In genomic region chr2:195456765-195457164, GRCh38 we compare ENCODE assay signal across 27 cellular contexts.
"Had no signal": no experiment of that assay in that cellular context is flagged by ENCODE, and none has a peak within 500 bp of the region (broad histone marks: within the 10 kb centered on the region; RNA-seq: fewer than 3 reads in every experiment).

No MANE protein-coding gene starts in this region.

- H3K27me3 ChIP-seq: SJSA1 had no signal

- H3K4me1 ChIP-seq: SJSA1 had no signal

- H3K27ac ChIP-seq: SJSA1 had no signal

- H3K36me3 ChIP-seq: SJSA1 had no signal

- H3K9me3 ChIP-seq: SJSA1 had no signal

- ATAC-seq: activated naive CD8-positive, alpha-beta T cell treated with anti-CD3 and anti-CD28 coated beads, Interleukin-2, amount 50 U/mL, for 24 hours; activated T-cell treated with anti-CD3 and anti-CD28 coated beads, Interleukin-2, amount 50 U/mL, for 4 hours; Panc1 had no signal

- H3K4me3 ChIP-seq: SJSA1 had no signal

- DNase-seq: activated CD4-positive, alpha-beta T cell treated with anti-CD3 and anti-CD28 coated beads, Interleukin-2, amount 10 ng/mL, durations not matched to agents 7 days and 5 days; activated CD4-positive, alpha-beta T cell treated with anti-CD3 and anti-CD28 coated beads, Interleukin-2, amount 50 U/mL, for 48 hours; activated CD8-positive, alpha-beta memory T cell treated with anti-CD3 and anti-CD28 coated beads, Interleukin-2, amount 50 U/mL, for 4 hours; activated gamma-delta T cell treated with Interleukin-2 at 50 U/mL for 16 hours; activated naive CD4-positive, alpha-beta T cell treated with anti-CD3 and anti-CD28 coated beads, Interleukin-2, amount 10 ng/mL, durations not matched to agents 7 days and 5 days; activated naive CD8-positive, alpha-beta T cell treated with anti-CD3 and anti-CD28 coated beads, Interleukin-2, amount 50 U/mL, for 24 hours; activated T-cell treated with anti-CD3 and anti-CD28 coated beads for 4 hours; activated T-cell treated with anti-CD3 and anti-CD28 coated beads, Interleukin-2, amount 50 U/mL, for 4 hours; anterior cingulate cortex; caudate nucleus; NCI-H187 treated with DMSO at 0.1 percent for 48 hours; NCI-H2081; NCI-H2171 treated with DMSO at 0.1 percent for 48 hours; NCI-H2227 treated with DMSO at 0.1 percent for 48 hours; NCI-H446; NCI-H524; NCI-H774; RPMI8226; SHP77 treated with DMSO at 0.1 percent for 48 hours; SW 1271; T-helper 1 cell; T-helper 2 cell; T-helper 9 cell had no signal

- FAIRE-seq: bronchial epithelial cell, colon had no signal
